1 cellular context compared by ENCODE assay signal in genomic region chr4:23476514-23477090, GRCh38.
TF ChIP-seq lines count a peak whose summit lies in the region.

No MANE protein-coding gene starts in this region.

TF ChIP-seq in GM23338, 12 proteins besides CTCF, POLR2A, EP300 and RAD21 (continued from another document):
- no peak for TF ChIP-seq ZNF462 (CRISPR knock-in tag; IDR thresholded peaks at IDR 0.05)
